Comparison of ENCODE assay signal across 8 cellular contexts in the genomic region with DNA sequence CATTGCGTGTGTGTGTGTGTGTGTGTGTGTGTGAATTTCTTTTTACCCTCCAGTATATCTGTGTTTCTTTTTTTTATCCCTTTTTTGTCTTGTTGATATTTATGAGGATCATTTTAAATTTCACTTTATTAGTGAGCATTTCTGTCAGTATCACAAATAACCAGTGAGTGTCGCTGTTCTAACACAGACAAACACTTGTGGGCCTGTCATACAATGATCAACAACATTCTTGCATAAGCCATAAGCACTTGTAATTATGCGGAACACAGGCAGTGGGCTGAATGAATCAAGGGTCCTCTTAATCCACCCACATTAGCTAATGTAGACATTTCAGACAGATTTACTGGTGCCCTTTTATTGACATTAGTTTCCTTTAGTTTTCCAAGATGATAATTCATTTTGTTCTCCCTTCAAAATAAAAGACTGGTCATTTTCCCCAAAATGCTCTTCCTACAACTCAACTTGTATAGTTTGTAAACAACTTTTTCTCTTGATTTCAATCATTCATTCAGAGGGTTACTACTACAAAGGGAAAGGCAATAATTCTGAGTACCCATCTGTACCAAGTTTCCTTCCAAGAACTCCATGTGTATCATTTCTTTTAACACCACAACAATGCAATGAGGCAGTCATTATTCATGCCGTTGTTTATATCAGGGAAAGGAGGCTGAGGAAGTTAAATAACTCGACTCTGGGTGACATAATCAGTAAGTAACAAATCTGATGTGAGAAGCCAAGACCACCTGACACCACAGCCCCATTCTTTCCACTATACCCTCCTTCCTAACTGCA. TPM values are rescaled to one million over a fixed set of nuclear protein-coding genes. Genes with fewer than 3 reads are reported as not detected.
DNase-seq lines count a peak whose midpoint lies in the region; ATAC-seq, FAIRE-seq and TF ChIP-seq lines count a peak whose summit lies in the region.

No MANE protein-coding gene starts in this region.

- H3K4me2 ChIP-seq in K562 (ENCODE audit: insufficient read depth, low read length) = no peak overlapping the region
- H3K4me2 ChIP-seq in keratinocyte (ENCODE audit: control insufficient read depth, extremely low read depth, insufficient read depth, low read depth, low read length) = no peak overlapping the region

- H4K20me1 ChIP-seq in K562 (replicated peaks; ENCODE audit: control insufficient read depth, insufficient read depth, low read length) (no peaks in the 10 kb centered on the region), keratinocyte (ENCODE audit: control insufficient read depth, extremely low read depth, insufficient read depth, low read length) (no peaks in the 10 kb centered on the region)

- no peak for FAIRE-seq in K562 (lab: Jason Lieb, UNC)
- FAIRE-seq in keratinocyte (lab: Jason Lieb, UNC) = no peak

- TF ChIP-seq RAD21 in K562 (CRISPR knock-in tag; conservative IDR thresholded peaks at IDR 0.05 in 1 of 2, IDR thresholded peaks at IDR 0.05 in 1 of 2) = peak; percentile 55 to 67; a peak in 3 of 4 replicates

- H3K27ac ChIP-seq in K562 (ENCODE audit: extremely low read depth, low read depth, low read length) = no peak overlapping the region
- no peak overlapping the region for H3K27ac ChIP-seq in keratinocyte (ENCODE audit: control insufficient read depth, insufficient read depth, low read length)
- no peak overlapping the region for H3K27ac ChIP-seq in upper lobe of right lung

- ATAC-seq in GM18520 (IDR thresholded peaks at IDR 0.05; ENCODE audit: unreplicated experiment) = peak; percentile 81
- peak; percentile 86 for ATAC-seq in HG03064 (IDR thresholded peaks at IDR 0.05; ENCODE audit: low read depth, unreplicated experiment)
- ATAC-seq in K562 = no peak
- ATAC-seq in upper lobe of right lung = peak; percentile 93

- no peaks in the 10 kb centered on the region for H3K27me3 ChIP-seq in K562 (ENCODE audit: control insufficient read depth in 2 of 2, insufficient read depth in 2 of 2, low read length in 2 of 2)
- no peaks in the 10 kb centered on the region for H3K27me3 ChIP-seq in keratinocyte (ENCODE audit: control insufficient read depth, extremely low read depth, insufficient read depth, low read length)
- no peaks in the 10 kb centered on the region for H3K27me3 ChIP-seq in upper lobe of right lung

- in situ Hi-C loops in K562 (cut with MboI) = loop anchor here (25.0 kb wide), 1 partner anchor 1190 kb away; no protein-coding TSS in a partner anchor

- no peak overlapping the region for H3K4me3 ChIP-seq in AG10803 (ENCODE audit: low read length)
- H3K4me3 ChIP-seq in K562 = no peak overlapping the region
- H3K4me3 ChIP-seq in keratinocyte (ENCODE audit: control insufficient read depth in 2 of 3, extremely low read depth in 1 of 3, insufficient read depth in 2 of 3, low read depth in 1 of 3, low read length in 3 of 3) = no peak overlapping the region
- no peak overlapping the region for H3K4me3 ChIP-seq in upper lobe of right lung

- TF ChIP-seq CTCF in AG10803 (conservative IDR thresholded peaks at IDR 0.05; ENCODE audit: low read length) (peak; percentile 79), K562 (IDR thresholded peaks at IDR 0.05 in 2 of 3, conservative IDR thresholded peaks at IDR 0.05 in 1 of 3; ENCODE audit: insufficient read depth in 2 of 3, low read depth in 1 of 3, low read length in 3 of 3) (peak in 2 of 3 experiments; percentile 43 to 48; a peak in 4 of 6 replicates), keratinocyte (optimal IDR thresholded peaks at IDR 0.05 in 1 of 3, IDR thresholded peaks at IDR 0.05 in 1 of 3, conservative IDR thresholded peaks at IDR 0.05 in 1 of 3; ENCODE audit: extremely low read depth in 1 of 3, insufficient read depth in 2 of 3, low read length in 3 of 3) (peak; percentile 46 to 58 (median 49)), upper lobe of right lung (IDR thresholded peaks at IDR 0.05) (peak; percentile 66)

- H2AFZ ChIP-seq in K562 (ENCODE audit: low read depth, low read length) (no peak overlapping the region), keratinocyte (ENCODE audit: control insufficient read depth, low read length) (no peak overlapping the region)

- H3K36me3 ChIP-seq in K562 (ENCODE audit: control insufficient read depth, insufficient read depth, low read length) = no peaks in the 10 kb centered on the region
- no peaks in the 10 kb centered on the region for H3K36me3 ChIP-seq in keratinocyte (ENCODE audit: control insufficient read depth in 2 of 2, extremely low read depth in 1 of 2, insufficient read depth in 2 of 2, low read length in 2 of 2)
- no peaks in the 10 kb centered on the region for H3K36me3 ChIP-seq in upper lobe of right lung

- CTCF ChIA-PET in K562 (lab: Yijun Ruan, JAX; ENCODE audit: low intra/inter-chr PET ratio) = interaction anchor here (1.0 kb wide), 1 partner anchor 12 kb away, joined by 4 read pairs; no protein-coding TSS in a partner anchor

- dilution Hi-C loops in keratinocyte (cut with MboI; ENCODE audit: extremely low pct_ligation_motif_present, low sequenced_read_pairs) = no loop called here

- intact Hi-C loops in K562 (cut with micrococcal nuclease) (loop anchor here (1.0 to 5.0 kb wide), 2 partner anchors 350 to 861 kb away; no protein-coding TSS in a partner anchor), upper lobe of right lung (cut with DNase I) (no loop called here)

- no peak for TF ChIP-seq EP300 in K562 (IDR thresholded peaks at IDR 0.05; ENCODE audit: low read length)

- H3K9me3 ChIP-seq in K562 (replicated peaks; ENCODE audit: control insufficient read depth, insufficient read depth, low read depth, low read length) (no peaks in the 10 kb centered on the region), keratinocyte (ENCODE audit: control insufficient read depth, low read depth, low read length) (no peaks in the 10 kb centered on the region), upper lobe of right lung (no peaks in the 10 kb centered on the region)

- no peak overlapping the region for H3K9ac ChIP-seq in K562 (ENCODE audit: insufficient read depth in 1 of 2, low read depth in 2 of 2, low read length in 2 of 2)
- no peak overlapping the region for H3K9ac ChIP-seq in keratinocyte (ENCODE audit: control insufficient read depth, extremely low read depth, insufficient read depth, low read length)

- TF ChIP-seq POLR2A in K562 (conservative IDR thresholded peaks at IDR 0.05) = no peak

- H3K79me2 ChIP-seq in K562 (ENCODE audit: control insufficient read depth, insufficient read depth, low read length) = no peaks in the 10 kb centered on the region
- H3K79me2 ChIP-seq in keratinocyte (ENCODE audit: control insufficient read depth, insufficient read depth, low read length) = no peaks in the 10 kb centered on the region

- 13% methylated on average over 5 of the region's 5 CpGs for WGBS in K562 (ENCODE audit: insufficient coverage, low coverage, missing lambda C conversion rate)

- DNase-seq in AG10803 (ENCODE audit: low read depth) = peak; percentile 83
- peak; percentile 7 for DNase-seq in NCI-H2196 treated with DMSO at 0.1 percent for 48 hours (lab: John Stamatoyannopoulos, UW; ENCODE audit: unreplicated experiment)
- DNase-seq in K562 (ENCODE audit: extremely low read depth in 1 of 4, low spot score in 3 of 4) = peak; percentile 5 to 29 (median 10)
- DNase-seq in keratinocyte (ENCODE audit: low read depth, low spot score) = peak; percentile 21
- no peak for DNase-seq in upper lobe of right lung
- DNase-seq in NCI-H128 (lab: John Stamatoyannopoulos, UW; ENCODE audit: unreplicated experiment) = no peak

- H3K4me1 ChIP-seq in K562 (replicated peaks in 1 of 2; ENCODE audit: control insufficient read depth in 2 of 2, insufficient read depth in 2 of 2, low read length in 2 of 2) = no peaks in the 10 kb centered on the region
- H3K4me1 ChIP-seq in keratinocyte (ENCODE audit: control insufficient read depth, extremely low read depth, insufficient read depth, low read length) = no peaks in the 10 kb centered on the region
- H3K4me1 ChIP-seq in upper lobe of right lung = peaks cover 3% of the 10 kb centered on the region

- BruUV-seq in K562 (replicated peaks; lab: Mats Ljungman, UMichigan) = no TSS peak

- H3K9me1 ChIP-seq in K562 (ENCODE audit: control insufficient read depth, insufficient read depth, low read length) (no peaks in the 10 kb centered on the region), keratinocyte (ENCODE audit: control insufficient read depth, extremely low read depth, insufficient read depth, low read length) (no peaks in the 10 kb centered on the region)

- POLR2A ChIA-PET in K562 (lab: Yijun Ruan, JAX) = no interaction called here

TF ChIP-seq in K562, 482 proteins besides CTCF, POLR2A, EP300 and RAD21 (continues in another document):
- TF ChIP-seq MEIS2 (IDR thresholded peaks at IDR 0.05; ENCODE audit: partially characterized antibody) (peak; percentile 44), BCOR (IDR thresholded peaks at IDR 0.05) (no peak)

RNA-seq across cellular contexts. Expression of a gene that starts 34.6 kb away (rescaled TPM):
- total RNA-seq in K562 (2011; cell fraction: chromatin; rRNA removed; ENCODE audit: low replicate concordance) = not detected in 2 replicates
- not detected in 2 replicates for total RNA-seq in K562 (2011; cell fraction: nucleolus; rRNA removed)
- total RNA-seq in K562 (2011; cell fraction: nucleoplasm; rRNA removed) = not detected in 2 replicates
- 0.08 and 0.09 TPM in 2 replicates for total RNA-seq in K562 (2014; rRNA removed)
- total RNA-seq in K562 (2014; rRNA removed; fragmentation: Illumina TruSeq; extraction: Trizol) = 0.03 and 0.04 TPM in 2 replicates
- 0.07 and 0.08 TPM in 2 replicates for total RNA-seq in K562 (2015; rRNA removed; fragmentation: Illumina TruSeq; extraction: Trizol)
- total RNA-seq in K562 (2021) = 0.07 and 0.13 TPM in 2 replicates
- polyA plus RNA-seq in K562 (2011; rRNA removed) = not detected in 2 replicates
- not detected in 2 replicates for polyA plus RNA-seq in K562 (2011; cell fraction: cytosol; rRNA removed)
- not detected in 2 replicates for polyA plus RNA-seq in K562 (2011; cell fraction: nucleus; rRNA removed)
- 0.03 and 0.06 TPM in 2 replicates for polyA plus RNA-seq in K562 (2012)
- polyA plus RNA-seq in K562 (2014; fragmentation: Illumina TruSeq; extraction: Trizol) = 0.04 TPM in 2 replicates
- under 1 TPM; 0.03 to 0.04 TPM for polyA plus RNA-seq in K562 (2014; fragmentation: Nextera tagmentation; extraction: Ambion mirVana)
- polyA plus RNA-seq in K562 (2014; rRNA removed) = 0.01 and 0.03 TPM in 2 replicates
- not detected in 2 replicates for polyA minus RNA-seq in K562 (2011; rRNA and poly(A)+ RNA removed)
- not detected in 2 replicates for polyA minus RNA-seq in K562 (2011; cell fraction: cytosol; rRNA and poly(A)+ RNA removed)
- polyA minus RNA-seq in K562 (2011; cell fraction: nucleus; rRNA and poly(A)+ RNA removed) = not detected in 2 replicates
- polyA plus RNA-seq in keratinocyte = 0.01 TPM in 2 of 3 replicates, not detected in the other
- polyA plus RNA-seq in keratinocyte (2011; ENCODE audit: low read depth) = not detected
- polyA plus RNA-seq in keratinocyte (2011; cell fraction: cytosol; rRNA removed) = not detected in 2 replicates
- polyA plus RNA-seq in keratinocyte (2011; cell fraction: nucleus; rRNA removed) = not detected in 2 replicates
- polyA plus RNA-seq in keratinocyte (2012; ENCODE audit: low replicate concordance) = not detected in 2 replicates
- 0.06 TPM in 1 of 3 replicates, not detected in the others for polyA minus RNA-seq in keratinocyte
- polyA minus RNA-seq in keratinocyte (2011; cell fraction: cytosol; rRNA and poly(A)+ RNA removed) = not detected
- not detected in 2 replicates for polyA minus RNA-seq in keratinocyte (2011; cell fraction: nucleus; rRNA and poly(A)+ RNA removed)
- total RNA-seq in upper lobe of right lung = 1.2 TPM

Comparison
In these comparisons a context has a peak if more than half of its experiments do, and no peak if none do; other contexts are left out.
1. DNase-seq: peak in AG10803 (single experiment), NCI-H2196 treated with DMSO at 0.1 percent for 48 hours (single experiment), K562 (4 of 4) and keratinocyte (single experiment); none in upper lobe of right lung (single experiment) and NCI-H128 (single experiment).
2. Peak in every context shown above with its lines, with median percentiles within 50 percentile points of each other: CTCF ChIP-seq.